Comparison of ENCODE assay signal across 29 cellular contexts in genomic region chr6:155395339-155395738, GRCh38.
"Had no signal": no experiment of that assay in that cellular context is flagged by ENCODE, and none has a peak within 500 bp of the region (broad histone marks: within the 10 kb centered on the region; RNA-seq: fewer than 3 reads in every experiment).

No MANE protein-coding gene starts in this region.

- DNase-seq: colonic mucosa; cortex of kidney; dermis blood vessel endothelial cell; dorsolateral prefrontal cortex; effector CD4-positive, alpha-beta T cell; effector CD8-positive, alpha-beta T cell; effector memory CD4-positive, alpha-beta T cell; effector memory CD8-positive, alpha-beta T cell; endodermal cell; erythroblast; esophagus squamous epithelium; foreskin fibroblast; foreskin keratinocyte; foreskin melanocyte; gastrocnemius medialis; glutamatergic neuron; head of caudate nucleus; heart left ventricle; heart right ventricle had no signal

- H3K27me3 Mint-ChIP-seq: dendritic cell treated with granulocyte-macrophage colony-stimulating factor and Interleukin-4, amounts not matched to agents 40 ng/mL and 50 ng/mL, for 4 days had no signal

- H3K4me1 Mint-ChIP-seq: endodermal cell had no signal

- H3K27me3 ChIP-seq: colonic mucosa, dorsolateral prefrontal cortex, esophagus muscularis mucosa, esophagus squamous epithelium, foreskin keratinocyte, gastrocnemius medialis, gastroesophageal sphincter, heart left ventricle, heart right ventricle had no signal

- H3K9me3 Mint-ChIP-seq: dendritic cell treated with granulocyte-macrophage colony-stimulating factor and Interleukin-4, amounts not matched to agents 40 ng/mL and 50 ng/mL, for 4 days; effector memory CD8-positive, alpha-beta T cell; endodermal cell had no signal

- H3K4me3 Mint-ChIP-seq: dendritic cell treated with granulocyte-macrophage colony-stimulating factor and Interleukin-4, amounts not matched to agents 40 ng/mL and 50 ng/mL, for 4 days; effector memory CD8-positive, alpha-beta T cell; endodermal cell had no signal

- H3K4me1 ChIP-seq: colonic mucosa, esophagus muscularis mucosa, esophagus squamous epithelium, foreskin keratinocyte, gastrocnemius medialis, gastroesophageal sphincter, heart left ventricle, heart right ventricle had no signal

- H3K27ac Mint-ChIP-seq: dendritic cell treated with granulocyte-macrophage colony-stimulating factor and Interleukin-4, amounts not matched to agents 40 ng/mL and 50 ng/mL, for 4 days; effector memory CD8-positive, alpha-beta T cell; endodermal cell had no signal

- H3K9me3 ChIP-seq: colonic mucosa, esophagus muscularis mucosa, esophagus squamous epithelium, gastrocnemius medialis, gastroesophageal sphincter, heart left ventricle, heart right ventricle had no signal

- FAIRE-seq: colon, endometrium, endothelial cell of umbilical vein, frontal cortex had no signal

- H3K27ac ChIP-seq: colonic mucosa, coronary artery, dorsolateral prefrontal cortex, epithelial cell of prostate, esophagus muscularis mucosa, esophagus squamous epithelium, foreskin keratinocyte, gastrocnemius medialis, gastroesophageal sphincter, heart left ventricle, heart right ventricle had no signal

- H3K4me3 ChIP-seq: colonic mucosa, coronary artery, dorsolateral prefrontal cortex, esophagus muscularis mucosa, esophagus squamous epithelium, gastrocnemius medialis, gastroesophageal sphincter, heart left ventricle, heart right ventricle had no signal

- ATAC-seq: effector memory CD8-positive, alpha-beta T cell; esophagus mucosa; foreskin keratinocyte; gastrocnemius medialis; gastroesophageal sphincter; heart left ventricle; heart right ventricle had no signal

- H3K36me3 ChIP-seq: colonic mucosa, esophagus muscularis mucosa, esophagus squamous epithelium, gastrocnemius medialis, gastroesophageal sphincter, heart left ventricle, heart right ventricle had no signal
